ENCODE assay signal across 8 cellular contexts in genomic region chr3:69079269-69080159, GRCh38. TPM values are rescaled to one million over a fixed set of nuclear protein-coding genes. Genes with fewer than 3 reads are reported as not detected.
DNase-seq lines count a peak whose midpoint lies in the region; ATAC-seq and TF ChIP-seq lines count a peak whose summit lies in the region.

No MANE protein-coding gene starts in this region.

- TF ChIP-seq RAD21 in IMR-90 (IDR thresholded peaks at IDR 0.05; ENCODE audit: low read length) = no peak

- TF ChIP-seq POLR2A in IMR-90 (IDR thresholded peaks at IDR 0.05; ENCODE audit: low read depth, low read length) = no peak

- H2AFZ ChIP-seq in IMR-90 (replicated peaks; ENCODE audit: low read length, poor library complexity) = peak overlapping the region; percentile 84

- H3K9me1 ChIP-seq in IMR-90 (ENCODE audit: insufficient read depth, low read length) = peaks cover 7% of the 10 kb centered on the region

- BruUV-seq in IMR-90 (replicated peaks; lab: Mats Ljungman, UMichigan) = TSS peak; percentile 53

- H3K4me1 ChIP-seq in IMR-90 (ENCODE audit: control insufficient read depth, insufficient read depth, low read length) (peaks cover 9% of the 10 kb centered on the region), adipocyte (ENCODE audit: control insufficient read depth, insufficient read depth, low read length) (peaks cover 56% of the 10 kb centered on the region), iPS DF 6.9 (ENCODE audit: control insufficient read depth, insufficient read depth, low read length) (no peaks in the 10 kb centered on the region; the same call in 1 of the 2 replicates), skeletal muscle satellite cell (ENCODE audit: control insufficient read depth, insufficient read depth, low read length) (peaks cover 52% of the 10 kb centered on the region)

- H2AK9ac ChIP-seq in IMR-90 (replicated peaks; ENCODE audit: low read depth, low read length, poor library complexity) = peak overlapping the region; percentile 51

- H3K23ac ChIP-seq in IMR-90 (ENCODE audit: low read depth, low read length) = peak overlapping the region; percentile 40

- no peak overlapping the region for H4K91ac ChIP-seq in IMR-90 (ENCODE audit: insufficient read depth, low read depth, low read length)

- H3K36me3 ChIP-seq in IMR-90 (ENCODE audit: control insufficient read depth, insufficient read depth, low read length) (0 out of 2 replicates have a peak, but pooled peaks cover 3% of the 10 kb centered on the region), adipocyte (ENCODE audit: control insufficient read depth, insufficient read depth, low read length, severe bottlenecking) (peaks cover 6% of the 10 kb centered on the region), iPS DF 6.9 (ENCODE audit: control insufficient read depth, insufficient read depth, low read length) (no peaks in the 10 kb centered on the region), skeletal muscle satellite cell (ENCODE audit: insufficient read depth, low read length) (no peaks in the 10 kb centered on the region)

- peak overlapping the region; percentile 83; the same call in 1 of the 2 replicates for H3K18ac ChIP-seq in IMR-90 (ENCODE audit: low read depth, low read length)

- no peak for TF ChIP-seq CTCF in IMR-90 (conservative IDR thresholded peaks at IDR 0.05; ENCODE audit: low read depth, low read length)

- peak overlapping the region; percentile 55 for H3K27ac ChIP-seq in IMR-90 (ENCODE audit: insufficient read depth, low read length)
- no peak overlapping the region for H3K27ac ChIP-seq in iPS DF 6.9 (ENCODE audit: low read length)

- H3K79me1 ChIP-seq in IMR-90 (ENCODE audit: low read depth in 1 of 2, low read length in 2 of 2) = peaks cover 6 to 42% of the 10 kb centered on the region in 2 experiments

- ATAC-seq in IMR-90 (ENCODE audit: low read depth) = peak; percentile 44
- ATAC-seq in GM21360 (IDR thresholded peaks at IDR 0.05; ENCODE audit: unreplicated experiment) = no peak

- H2BK120ac ChIP-seq in IMR-90 (ENCODE audit: low read depth, low read length) = no peak overlapping the region

- peaks cover 4% of the 10 kb centered on the region; the same call in 1 of the 2 replicates for H4K20me1 ChIP-seq in IMR-90 (ENCODE audit: insufficient read depth, low read length)

- H3K9ac ChIP-seq in IMR-90 (ENCODE audit: low read depth, low read length) (peak overlapping the region; percentile 96), adipocyte (ENCODE audit: low read length) (peak overlapping the region; percentile 90), skeletal muscle satellite cell (ENCODE audit: low read depth, low read length) (peak overlapping the region; percentile 90)

- no peaks in the 10 kb centered on the region for H3K27me3 ChIP-seq in IMR-90 (ENCODE audit: control insufficient read depth, insufficient read depth, low read length)
- no peaks in the 10 kb centered on the region for H3K27me3 ChIP-seq in adipocyte (replicated peaks; ENCODE audit: control insufficient read depth, insufficient read depth, low read length)
- no peaks in the 10 kb centered on the region for H3K27me3 ChIP-seq in iPS DF 6.9 (ENCODE audit: control insufficient read depth, insufficient read depth, low read length)
- H3K27me3 ChIP-seq in skeletal muscle satellite cell (ENCODE audit: control insufficient read depth, insufficient read depth, low read length) = no peaks in the 10 kb centered on the region

- no peak overlapping the region for H2AK5ac ChIP-seq in IMR-90 (ENCODE audit: low read depth, low read length)

- H2BK15ac ChIP-seq in IMR-90 (ENCODE audit: low read depth, low read length) = no peak overlapping the region

- H3K14ac ChIP-seq in IMR-90 (replicated peaks; ENCODE audit: low read depth, low read length) = peak overlapping the region; percentile 6; the same call in 1 of the 2 replicates

- peak overlapping the region; percentile 64 for H2BK5ac ChIP-seq in IMR-90 (ENCODE audit: low read depth, low read length, poor library complexity, severe bottlenecking)

- in situ Hi-C loops in IMR-90 (cut with MboI; ENCODE audit: low sequenced_read_pairs) = no loop called here

- peak; percentile 49 for DNase-seq in activated CD4-positive, CD25-positive, alpha-beta regulatory T cell treated with anti-CD3 and anti-CD28 coated beads, Interleukin-2, amount 50 U/mL, for 72 hours
- DNase-seq in activated CD4-positive, CD25-positive, alpha-beta regulatory T cell (lab: John Stamatoyannopoulos, UW) = no peak
- no peak for DNase-seq in IMR-90
- peak; percentile 59 for DNase-seq in adipocyte (ENCODE audit: low read depth)
- DNase-seq in iPS DF 6.9 (ENCODE audit: low read depth, low spot score) = no peak
- DNase-seq in NCI-H1694 (lab: John Stamatoyannopoulos, UW) = no peak

- H3K9me3 ChIP-seq in IMR-90 (ENCODE audit: control insufficient read depth, insufficient read depth, low read length) (no peaks in the 10 kb centered on the region), adipocyte (ENCODE audit: control insufficient read depth, low read length) (no peaks in the 10 kb centered on the region), iPS DF 6.9 (ENCODE audit: control insufficient read depth, insufficient read depth, low read length) (no peaks in the 10 kb centered on the region), skeletal muscle satellite cell (replicated peaks; ENCODE audit: low read length) (no peaks in the 10 kb centered on the region)

- H3K4me3 ChIP-seq in IMR-90 (ENCODE audit: insufficient read depth, low read depth, low read length) (peak overlapping the region; percentile 100), adipocyte (ENCODE audit: low read length) (peak overlapping the region; percentile 90), iPS DF 6.9 (ENCODE audit: low read length) (peak overlapping the region; percentile 73), skeletal muscle satellite cell (ENCODE audit: low read length) (peak overlapping the region; percentile 76)

- 0% methylated on average over 1 of the region's 29 CpGs; no CpG with 5 or more reads in 1 of the 2 experiments for WGBS in IMR-90 (ENCODE audit: extremely low coverage in 2 of 2, insufficient read length in 1 of 2), 2 experiments
- WGBS in iPS DF 6.9 (ENCODE audit: insufficient coverage, insufficient read length) = no CpG with 5 or more reads among the region's 29 CpGs

- H4K5ac ChIP-seq in IMR-90 (ENCODE audit: low read depth, low read length) = peak overlapping the region; percentile 39; the same call in 1 of the 2 replicates

- CTCF ChIA-PET in IMR-90 (lab: Yijun Ruan, JAX) = no interaction called here

- H4K8ac ChIP-seq in IMR-90 (ENCODE audit: low read depth in 2 of 2, low read length in 2 of 2) = peak overlapping the region in 1 of 2 experiments; percentile 3; a peak in 1 of 4 replicates

- POLR2A ChIA-PET in IMR-90 (lab: Charles Lee; ENCODE audit: unreplicated experiment) = interaction anchor here (0.5 kb wide), 1 partner anchor 12 kb away, joined by 4 read pairs; no protein-coding TSS in a partner anchor

- dilution Hi-C loops in IMR-90 (cut with HindIII; ENCODE audit: low sequenced_read_pairs, unreplicated experiment) = no loop called here

- H3K56ac ChIP-seq in IMR-90 (ENCODE audit: extremely low read depth, insufficient read depth, low read length) = peak overlapping the region; percentile 46; the same call in 1 of the 2 replicates

- H3K4me2 ChIP-seq in IMR-90 (ENCODE audit: low read depth, low read length) (peak overlapping the region; percentile 100), skeletal muscle satellite cell (ENCODE audit: low read length) (peak overlapping the region; percentile 91)

- H3K4ac ChIP-seq in IMR-90 (ENCODE audit: low read depth, low read length) = peak overlapping the region; percentile 49

- H2BK20ac ChIP-seq in IMR-90 (ENCODE audit: low read depth, low read length) = no peak overlapping the region

- intact Hi-C loops in IMR-90 (cut with micrococcal nuclease) = loop anchor here (5.0 to 10.0 kb wide), 3 partner anchors 47 to 865 kb away; no protein-coding TSS in a partner anchor

TF ChIP-seq in IMR-90, 13 proteins besides CTCF, POLR2A, EP300 and RAD21 (continues in another document):
- TF ChIP-seq RFX5 (IDR thresholded peaks at IDR 0.05; ENCODE audit: low read depth, low read length) = no peak
- no peak for TF ChIP-seq ELK1 (IDR thresholded peaks at IDR 0.05; ENCODE audit: borderline replicate concordance, low read depth, low read length)
- no peak for TF ChIP-seq BHLHE40 (IDR thresholded peaks at IDR 0.05; ENCODE audit: low read depth, low read length)
- no peak for TF ChIP-seq MAFK (IDR thresholded peaks at IDR 0.05; ENCODE audit: low read depth, low read length)
- TF ChIP-seq NFE2L2 (IDR thresholded peaks at IDR 0.05; ENCODE audit: low read depth, low read length) = no peak
- TF ChIP-seq SMC3 (IDR thresholded peaks at IDR 0.05; ENCODE audit: low read depth, low read length) = no peak

RNA-seq across cellular contexts. Expression of gene UBA3, which starts 0.7 kb away (rescaled TPM):
- total RNA-seq in IMR-90 (2012; rRNA removed) = 64.3 and 77.2 TPM in 2 replicates
- 42.6 and 51.8 TPM in 2 replicates for polyA plus RNA-seq in IMR-90 (2012; rRNA removed)
- polyA plus RNA-seq in IMR-90 (2012; cell fraction: cytosol; rRNA removed) = 9.2 and 15.1 TPM in 2 replicates
- polyA plus RNA-seq in IMR-90 (2012; cell fraction: nucleus; rRNA removed; ENCODE audit: low replicate concordance) = 11.2 and 75.3 TPM in 2 replicates
- 44.1 and 56.8 TPM in 2 replicates for total RNA-seq in skeletal muscle satellite cell (2012; rRNA removed)

RNA-seq across cellular contexts. Expression of gene ARL6IP5, which starts 5.2 kb away (rescaled TPM):
- total RNA-seq in IMR-90 (2012; rRNA removed) = 98.8 and 126 TPM in 2 replicates
- polyA plus RNA-seq in IMR-90 (2012; rRNA removed) = 68.7 and 76.4 TPM in 2 replicates
- polyA plus RNA-seq in IMR-90 (2012; cell fraction: cytosol; rRNA removed) = 25.4 and 55.0 TPM in 2 replicates
- 14.4 and 22.8 TPM in 2 replicates for polyA plus RNA-seq in IMR-90 (2012; cell fraction: nucleus; rRNA removed; ENCODE audit: low replicate concordance)
- total RNA-seq in skeletal muscle satellite cell (2012; rRNA removed) = 69.2 and 73.0 TPM in 2 replicates

RNA-seq across cellular contexts. Expression of gene TMF1, which starts 27.4 kb away (rescaled TPM):
- total RNA-seq in IMR-90 (2012; rRNA removed) = 39.1 and 57.5 TPM in 2 replicates
- 9.5 and 12.4 TPM in 2 replicates for polyA plus RNA-seq in IMR-90 (2012; rRNA removed)
- 1.9 and 2.2 TPM in 2 replicates for polyA plus RNA-seq in IMR-90 (2012; cell fraction: cytosol; rRNA removed)
- 3.2 and 16.3 TPM in 2 replicates for polyA plus RNA-seq in IMR-90 (2012; cell fraction: nucleus; rRNA removed; ENCODE audit: low replicate concordance)
- 28.8 and 32.2 TPM in 2 replicates for total RNA-seq in skeletal muscle satellite cell (2012; rRNA removed)

RNA-seq across cellular contexts. Expression of gene LMOD3, which starts 42.9 kb away (rescaled TPM):
- not detected in 2 replicates for total RNA-seq in IMR-90 (2012; rRNA removed)
- not detected in 2 replicates for polyA plus RNA-seq in IMR-90 (2012; rRNA removed)
- not detected in 2 replicates for polyA plus RNA-seq in IMR-90 (2012; cell fraction: cytosol; rRNA removed)
- polyA plus RNA-seq in IMR-90 (2012; cell fraction: nucleus; rRNA removed; ENCODE audit: low replicate concordance) = not detected in 2 replicates
- 0.25 and 0.66 TPM in 2 replicates for total RNA-seq in skeletal muscle satellite cell (2012; rRNA removed)

Comparison
In these comparisons a context has a peak if more than half of its experiments do, and no peak if none do; other contexts are left out.
1. DNase-seq: peak in activated CD4-positive, CD25-positive, alpha-beta regulatory T cell treated with anti-CD3 and anti-CD28 coated beads, Interleukin-2, amount 50 U/mL, for 72 hours (single experiment) and adipocyte (single experiment); none in activated CD4-positive, CD25-positive, alpha-beta regulatory T cell (0 of 4), IMR-90 (single experiment), iPS DF 6.9 (single experiment) and NCI-H1694 (single experiment).
2. Peak in every context shown above with its lines, with median percentiles within 50 percentile points of each other: H3K4me3 ChIP-seq and H3K9ac ChIP-seq.